25 cellular contexts compared by ENCODE assay signal in the genomic region with DNA sequence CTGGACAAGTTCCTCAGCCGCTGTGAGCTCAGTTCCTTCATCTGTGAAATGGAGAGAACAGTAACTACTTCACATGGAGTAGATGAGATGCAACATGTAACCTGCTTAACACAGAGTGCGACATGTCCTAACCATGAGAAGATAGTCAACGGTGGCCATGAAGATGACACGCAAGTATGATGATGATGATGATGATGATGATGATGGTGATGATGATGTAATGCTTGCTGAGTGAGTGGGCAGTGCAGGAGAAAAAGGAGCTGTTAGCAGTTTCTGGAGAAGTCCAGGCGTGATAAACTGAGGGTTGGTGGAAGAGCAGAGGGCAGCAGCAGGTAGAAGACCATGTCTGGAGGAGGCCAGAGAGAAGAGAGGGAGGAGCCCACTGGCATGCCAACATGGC.
DNase-seq lines count a peak whose midpoint lies in the region; ATAC-seq, FAIRE-seq and TF ChIP-seq lines count a peak whose summit lies in the region.
"Had no signal": no experiment of that assay in that cellular context is flagged by ENCODE, and none has a peak within 500 bp of the region (broad histone marks: within the 10 kb centered on the region; RNA-seq: fewer than 3 reads in every experiment).

No MANE protein-coding gene starts in this region.

- H2BK5ac ChIP-seq in IMR-90 (ENCODE audit: low read depth, low read length, poor library complexity, severe bottlenecking) (no peak overlapping the region), mesendoderm (ENCODE audit: low read length) (no peak overlapping the region)

- no peak overlapping the region for H3K23ac ChIP-seq in IMR-90 (ENCODE audit: low read depth, low read length)
- H3K23ac ChIP-seq in mesendoderm (ENCODE audit: low read length), result peak overlapping the region; percentile 66

- H2AK9ac ChIP-seq in IMR-90 (replicated peaks; ENCODE audit: low read depth, low read length, poor library complexity), result no peak overlapping the region

- H4K91ac ChIP-seq in IMR-90 (ENCODE audit: insufficient read depth, low read depth, low read length), result no peak overlapping the region

- peaks cover 0 to 18% of the 10 kb centered on the region in 2 experiments; a peak in 2 of 5 replicates for H3K27me3 ChIP-seq in HepG2 (ENCODE audit: control insufficient read depth in 1 of 2, insufficient read depth in 2 of 2, low read length in 2 of 2)
- no peaks in the 10 kb centered on the region for H3K27me3 ChIP-seq in right lobe of liver
- peaks cover 17% of the 10 kb centered on the region for H3K27me3 ChIP-seq in IMR-90 (ENCODE audit: control insufficient read depth, insufficient read depth, low read length)
- no peaks in the 10 kb centered on the region for H3K27me3 ChIP-seq in mesendoderm (ENCODE audit: insufficient read depth, low read length, poor library complexity)
- no peaks in the 10 kb centered on the region for H3K27me3 ChIP-seq in ovary

- H3K36me3 Mint-ChIP-seq in type B pancreatic cell, result no peaks in the 10 kb centered on the region

- in situ Hi-C loops in HepG2 (cut with HindIII; ENCODE audit: extremely low pct_ligation_motif_present, low pct_unique_long_range_greater_than_20kb) (no loop called here), IMR-90 (cut with MboI; ENCODE audit: low sequenced_read_pairs) (no loop called here)

- no peak for TF ChIP-seq POLR2A in HepG2 (IDR thresholded peaks at IDR 0.05; ENCODE audit: insufficient read depth in 1 of 2, low read depth in 2 of 2, low read length in 2 of 2)
- no peak for TF ChIP-seq POLR2A in right lobe of liver (IDR thresholded peaks at IDR 0.05)
- no peak for TF ChIP-seq POLR2A in IMR-90 (IDR thresholded peaks at IDR 0.05; ENCODE audit: low read depth, low read length)
- TF ChIP-seq POLR2A in ovary (IDR thresholded peaks at IDR 0.05), result no peak

- TF ChIP-seq CTCF in HepG2 (CRISPR knock-in tag; IDR thresholded peaks at IDR 0.05) (no peak), right lobe of liver (IDR thresholded peaks at IDR 0.05) (no peak), IMR-90 (conservative IDR thresholded peaks at IDR 0.05; ENCODE audit: low read depth, low read length) (no peak), type B pancreatic cell (conservative IDR thresholded peaks at IDR 0.05) (no peak), ovary (IDR thresholded peaks at IDR 0.05) (no peak)

- no peak overlapping the region for H3K4me3 ChIP-seq in HepG2 (replicated peaks in 1 of 3; ENCODE audit: insufficient read depth in 1 of 3, low read depth in 2 of 3, low read length in 3 of 3)
- H3K4me3 ChIP-seq in right lobe of liver, result no peak overlapping the region
- H3K4me3 ChIP-seq in IMR-90 (ENCODE audit: insufficient read depth, low read depth, low read length), result no peak overlapping the region
- H3K4me3 ChIP-seq in mesendoderm (ENCODE audit: low read length), result no peak overlapping the region
- H3K4me3 ChIP-seq in ovary, result no peak overlapping the region
- H3K4me3 ChIP-seq: GM23248 had no signal

- H4K8ac ChIP-seq in IMR-90 (ENCODE audit: low read depth in 2 of 2, low read length in 2 of 2), result no peak overlapping the region
- H4K8ac ChIP-seq in mesendoderm (ENCODE audit: low read depth, low read length), result no peak overlapping the region

- H3K56ac ChIP-seq in IMR-90 (ENCODE audit: extremely low read depth, insufficient read depth, low read length) (no peak overlapping the region), mesendoderm (ENCODE audit: low read length) (no peak overlapping the region)

- peaks cover 35% of the 10 kb centered on the region for H3K27me3 Mint-ChIP-seq in type B pancreatic cell

- no peaks in the 10 kb centered on the region for H4K20me1 ChIP-seq in HepG2 (ENCODE audit: insufficient read depth, low read length)
- no peaks in the 10 kb centered on the region for H4K20me1 ChIP-seq in IMR-90 (ENCODE audit: insufficient read depth, low read length)

- no peaks in the 10 kb centered on the region for H3K79me1 ChIP-seq in IMR-90 (ENCODE audit: low read depth in 1 of 2, low read length in 2 of 2)
- H3K79me1 ChIP-seq in mesendoderm (ENCODE audit: low read length), result no peaks in the 10 kb centered on the region

- no peak overlapping the region for H3K4ac ChIP-seq in IMR-90 (ENCODE audit: low read depth, low read length)
- no peak overlapping the region for H3K4ac ChIP-seq in mesendoderm (ENCODE audit: low read depth, low read length)

- TF ChIP-seq EP300 in HepG2 (IDR thresholded peaks at IDR 0.05; ENCODE audit: low read depth in 2 of 2, low read length in 2 of 2) (no peak), HepG2 (CRISPR knock-in tag; IDR thresholded peaks at IDR 0.05; ENCODE audit: borderline replicate concordance) (no peak), ovary (IDR thresholded peaks at IDR 0.05) (no peak)

- no peak overlapping the region for H2AFZ ChIP-seq in HepG2 (ENCODE audit: low read length)
- H2AFZ ChIP-seq in IMR-90 (replicated peaks; ENCODE audit: low read length, poor library complexity), result no peak overlapping the region
- H2AFZ ChIP-seq: GM23248 had no signal

- DNase-seq in HepG2 (ENCODE audit: low spot score) (no peak), right lobe of liver (no peak), IMR-90 (no peak), mesendoderm (no peak), type B pancreatic cell (ENCODE audit: extremely low spot score, unreplicated experiment) (no peak), ovary (no peak), Right ventricle myocardium superior (no peak)
- DNase-seq: C1 segment of cervical spinal cord; Calu3; CD4-positive, alpha-beta memory T cell; COR-L47; DMS53; DMS79 treated with DMSO at 0.1 percent for 48 hours; GF-D8; GM23248; H7; HFFc6 had no signal

- FAIRE-seq in HepG2 (lab: Jason Lieb, UNC), result no peak
- FAIRE-seq: A204.1, GM12891, GM18507, H1 had no signal

- H2BK120ac ChIP-seq in IMR-90 (ENCODE audit: low read depth, low read length), result no peak overlapping the region
- H2BK120ac ChIP-seq in mesendoderm (ENCODE audit: low read depth, low read length), result no peak overlapping the region

- H2BK15ac ChIP-seq in IMR-90 (ENCODE audit: low read depth, low read length) (no peak overlapping the region), mesendoderm (replicated peaks; ENCODE audit: low read depth) (no peak overlapping the region)

- intact Hi-C loops in HepG2 (cut with micrococcal nuclease; ENCODE audit: unreplicated experiment) (no loop called here), right lobe of liver (cut with DNase I) (no loop called here), IMR-90 (cut with micrococcal nuclease) (no loop called here), ovary (cut with DNase I) (no loop called here), Right ventricle myocardium superior (cut with DNase I) (no loop called here)

- TF ChIP-seq RAD21 in HepG2 (CRISPR knock-in tag; IDR thresholded peaks at IDR 0.05), result no peak
- TF ChIP-seq RAD21 in IMR-90 (IDR thresholded peaks at IDR 0.05; ENCODE audit: low read length), result no peak

- BruUV-seq in HepG2 (replicated peaks; lab: Mats Ljungman, UMichigan), result no TSS peak
- BruUV-seq in IMR-90 (replicated peaks; lab: Mats Ljungman, UMichigan), result no TSS peak

- no peak overlapping the region for H3K4me2 ChIP-seq in HepG2 (ENCODE audit: low read depth, low read length)
- no peak overlapping the region for H3K4me2 ChIP-seq in IMR-90 (ENCODE audit: low read depth, low read length)
- H3K4me2 ChIP-seq in mesendoderm (ENCODE audit: low read length), result no peak overlapping the region

- H3K14ac ChIP-seq in IMR-90 (replicated peaks; ENCODE audit: low read depth, low read length), result no peak overlapping the region

- H3K9ac ChIP-seq in HepG2 (ENCODE audit: insufficient read depth, low read depth, low read length) (no peak overlapping the region), IMR-90 (ENCODE audit: low read depth, low read length) (no peak overlapping the region), mesendoderm (ENCODE audit: low read length) (no peak overlapping the region)
- H3K9ac ChIP-seq: GM23248 had no signal

- H3K27ac Mint-ChIP-seq in type B pancreatic cell, result no peak overlapping the region
- H3K27ac Mint-ChIP-seq: B cell; CD4-positive, alpha-beta memory T cell; HFFc6 had no signal

- H3K18ac ChIP-seq in IMR-90 (ENCODE audit: low read depth, low read length) (no peak overlapping the region), mesendoderm (ENCODE audit: low read length) (no peak overlapping the region)

- H3K36me3 ChIP-seq in HepG2 (replicated peaks in 1 of 2; ENCODE audit: control insufficient read depth in 1 of 2, insufficient read depth in 2 of 2, low read length in 2 of 2), result no peaks in the 10 kb centered on the region
- H3K36me3 ChIP-seq in right lobe of liver, result no peaks in the 10 kb centered on the region
- H3K36me3 ChIP-seq in IMR-90 (ENCODE audit: control insufficient read depth, insufficient read depth, low read length), result no peaks in the 10 kb centered on the region
- H3K36me3 ChIP-seq in mesendoderm (ENCODE audit: control insufficient read depth, insufficient read depth, low read length), result no peaks in the 10 kb centered on the region
- no peaks in the 10 kb centered on the region for H3K36me3 ChIP-seq in ovary

- POLR2A ChIA-PET in HepG2 (lab: Yijun Ruan, JAX) (no interaction called here), IMR-90 (lab: Charles Lee; ENCODE audit: unreplicated experiment) (no interaction called here)

- no peaks in the 10 kb centered on the region for H3K9me1 ChIP-seq in IMR-90 (ENCODE audit: insufficient read depth, low read length)

- H3K9me3 ChIP-seq in HepG2 (ENCODE audit: low read length), result no peaks in the 10 kb centered on the region
- H3K9me3 ChIP-seq in right lobe of liver, result no peaks in the 10 kb centered on the region
- H3K9me3 ChIP-seq in IMR-90 (ENCODE audit: control insufficient read depth, insufficient read depth, low read length), result no peaks in the 10 kb centered on the region
- H3K9me3 ChIP-seq in ovary, result no peaks in the 10 kb centered on the region

- peaks cover 5% of the 10 kb centered on the region for H3K4me1 Mint-ChIP-seq in type B pancreatic cell (ENCODE audit: unreplicated experiment)
- H3K4me1 Mint-ChIP-seq: B cell; CD4-positive, alpha-beta memory T cell had no signal

- H3K79me2 ChIP-seq in HepG2 (ENCODE audit: insufficient read depth, low read length), result no peaks in the 10 kb centered on the region
- no peaks in the 10 kb centered on the region for H3K79me2 ChIP-seq in mesendoderm (ENCODE audit: control insufficient read depth, insufficient read depth, low read length)

- ATAC-seq in HepG2 (no peak), right lobe of liver (no peak), IMR-90 (ENCODE audit: low read depth) (no peak), HG02571 (IDR thresholded peaks at IDR 0.05; ENCODE audit: unreplicated experiment) (no peak), Right ventricle myocardium superior (ENCODE audit: poor library complexity) (no peak)
- ATAC-seq: HCT116 had no signal

- CTCF ChIA-PET in HepG2 (lab: Yijun Ruan, JAX; ENCODE audit: low intra/inter-chr PET ratio, low total read pairs) (no interaction called here), IMR-90 (lab: Yijun Ruan, JAX) (no interaction called here)

- H4K5ac ChIP-seq in IMR-90 (ENCODE audit: low read depth, low read length) (no peak overlapping the region), mesendoderm (ENCODE audit: low read length) (no peak overlapping the region)

- no peaks in the 10 kb centered on the region for H3K4me1 ChIP-seq in HepG2 (ENCODE audit: insufficient read depth, low read length)
- H3K4me1 ChIP-seq in right lobe of liver, result peaks cover 0 to 1% (median 0%) of the 10 kb centered on the region in 4 donors
- H3K4me1 ChIP-seq in IMR-90 (ENCODE audit: control insufficient read depth, insufficient read depth, low read length), result no peaks in the 10 kb centered on the region
- no peaks in the 10 kb centered on the region for H3K4me1 ChIP-seq in mesendoderm (ENCODE audit: control insufficient read depth, low read depth, low read length)
- no peaks in the 10 kb centered on the region for H3K4me1 ChIP-seq in ovary (ENCODE audit: insufficient read depth)

- H2AK5ac ChIP-seq in IMR-90 (ENCODE audit: low read depth, low read length), result no peak overlapping the region
- no peak overlapping the region for H2AK5ac ChIP-seq in mesendoderm (ENCODE audit: low read length)

- dilution Hi-C loops in IMR-90 (cut with HindIII; ENCODE audit: low sequenced_read_pairs, unreplicated experiment), result no loop called here

- H3K27ac ChIP-seq in HepG2 (ENCODE audit: extremely low read length, insufficient read depth, low read length), result no peak overlapping the region
- no peak overlapping the region for H3K27ac ChIP-seq in right lobe of liver
- no peak overlapping the region for H3K27ac ChIP-seq in IMR-90 (ENCODE audit: insufficient read depth, low read length)
- H3K27ac ChIP-seq in mesendoderm (ENCODE audit: low read depth, low read length), result no peak overlapping the region
- H3K27ac ChIP-seq in ovary, result no peak overlapping the region
- H3K27ac ChIP-seq: 22Rv1, GM23248 had no signal

- WGBS in HepG2 (ENCODE audit: low lambda C conversion rate), result 35% methylated on average over 5 of the region's 5 CpGs
- WGBS in right lobe of liver (ENCODE audit: insufficient coverage, low coverage, low lambda C conversion rate, missing lambda C conversion rate), result 68% methylated on average over 5 of the region's 5 CpGs
- WGBS in IMR-90 (ENCODE audit: extremely low coverage in 2 of 2, insufficient read length in 1 of 2), 2 experiments, result 74% methylated on average over 3 of the region's 5 CpGs; no CpG with 5 or more reads in 1 of the 2 experiments
- WGBS in mesendoderm (ENCODE audit: extremely low coverage, insufficient coverage, low lambda C conversion rate), result no CpG with 5 or more reads among the region's 5 CpGs
- 86 to 90% (median 89%) methylated on average over 5 of the region's 5 CpGs for WGBS in ovary, 3 donors

- no peak overlapping the region for H2BK20ac ChIP-seq in IMR-90 (ENCODE audit: low read depth, low read length)

- H3K9me3 Mint-ChIP-seq in type B pancreatic cell, result peaks cover 11% of the 10 kb centered on the region
- H3K9me3 Mint-ChIP-seq: HFFc6 had no signal

- no peak overlapping the region for H3K4me3 Mint-ChIP-seq in type B pancreatic cell
- H3K4me3 Mint-ChIP-seq: B cell; CD4-positive, alpha-beta memory T cell; HFFc6 had no signal
